Comparison of ENCODE assay signal across 8 cellular contexts in the genomic region with DNA sequence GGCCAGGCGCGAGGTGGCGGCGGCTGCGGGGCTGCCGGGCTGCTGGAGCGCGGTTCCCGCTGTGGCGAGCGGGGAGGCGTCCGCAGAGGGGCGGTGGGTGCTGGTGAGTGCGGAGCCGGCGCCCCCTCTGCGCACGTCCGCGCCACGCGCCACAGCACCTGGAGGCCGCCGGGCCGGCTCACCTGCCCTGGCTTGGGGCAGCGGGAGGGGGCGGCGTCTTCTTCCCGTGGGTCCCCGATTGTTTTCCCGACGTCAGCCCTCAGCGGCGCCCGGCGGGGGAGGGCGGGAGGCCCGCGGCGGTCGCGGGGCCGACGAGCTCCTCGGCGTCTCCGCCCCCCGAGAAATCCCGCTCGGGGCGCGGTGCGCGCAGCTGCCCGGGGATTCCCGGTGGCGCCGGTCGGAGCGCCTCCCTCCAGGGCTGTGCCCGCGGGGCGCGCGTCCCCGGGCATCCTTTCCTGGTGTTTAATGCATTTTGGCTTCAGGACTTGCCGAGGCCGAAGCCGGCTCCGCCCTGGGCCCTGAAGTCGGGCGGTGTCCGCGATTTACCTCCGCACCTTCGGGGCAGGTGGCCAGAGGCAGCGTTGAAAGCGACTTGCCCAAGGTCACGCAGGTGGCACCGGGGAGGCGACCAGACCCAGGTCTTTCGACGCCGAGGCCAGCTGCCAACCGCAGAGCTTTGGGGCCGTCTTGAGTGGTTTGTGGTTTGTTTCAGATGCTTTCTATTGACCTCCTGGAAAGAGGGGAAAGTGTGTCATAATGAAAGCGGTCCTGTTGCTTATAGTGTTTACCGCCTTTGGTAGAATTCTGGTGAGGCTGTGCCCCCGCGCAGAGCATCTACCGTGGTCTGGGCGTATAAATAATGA. TPM values are rescaled to one million over a fixed set of nuclear protein-coding genes. Genes with fewer than 3 reads are reported as not detected.
A peak's percentile ranks its signal among the peaks of the same experiment; 100 is the strongest.
DNase-seq lines count a peak whose midpoint lies in the region; ATAC-seq and TF ChIP-seq lines count a peak whose summit lies in the region.

No MANE protein-coding gene starts in this region.

- no peaks in the 10 kb centered on the region for H3K27me3 ChIP-seq in DND-41 (ENCODE audit: insufficient read depth, low read length, poor library complexity)
- H3K27me3 ChIP-seq in HUES64 (ENCODE audit: insufficient read depth, low read length), result peaks cover 15% of the 10 kb centered on the region
- H3K27me3 ChIP-seq in iPS DF 6.9 (ENCODE audit: control insufficient read depth, insufficient read depth, low read length), result peaks cover 2% of the 10 kb centered on the region; the same call in 1 of the 2 replicates
- no peaks in the 10 kb centered on the region for H3K27me3 ChIP-seq in sigmoid colon

- TF ChIP-seq EP300 in sigmoid colon (IDR thresholded peaks at IDR 0.05), result no peak

- intact Hi-C loops in sigmoid colon (cut with DNase I), result loop anchor here (2.0 to 5.0 kb wide), 4 partner anchors 42 to 233 kb away; no protein-coding TSS in a partner anchor

- peak in 1 of 2 donors; percentile 18 for TF ChIP-seq POLR2A in sigmoid colon (IDR thresholded peaks at IDR 0.05)

- ATAC-seq in DND-41 (ENCODE audit: insufficient read depth, low read depth) (peak; percentile 34), GM21526 (IDR thresholded peaks at IDR 0.05; ENCODE audit: low FRiP score, unreplicated experiment) (peak; percentile 58)

- WGBS in HUES64, result under 1% methylated on average over 93 of the region's 93 CpGs
- WGBS in iPS DF 6.9 (ENCODE audit: insufficient coverage, insufficient read length), result no CpG with 5 or more reads among the region's 93 CpGs
- 0% methylated on average over 93 of the region's 93 CpGs for WGBS in sigmoid colon, 2 donors

- H3K36me3 ChIP-seq in DND-41 (ENCODE audit: insufficient read depth, low read length) (no peaks in the 10 kb centered on the region), HUES64 (ENCODE audit: insufficient read depth, low read length) (no peaks in the 10 kb centered on the region), iPS DF 6.9 (ENCODE audit: control insufficient read depth, insufficient read depth, low read length) (no peaks in the 10 kb centered on the region), sigmoid colon (no peaks in the 10 kb centered on the region)

- H3K4me3 ChIP-seq in DND-41 (ENCODE audit: low read depth in 1 of 2, low read length in 2 of 2), result peak overlapping the region; percentile 47 to 77; a peak in 3 of 4 replicates
- H3K4me3 ChIP-seq in HUES64 (ENCODE audit: low read length), result peak overlapping the region; percentile 61
- H3K4me3 ChIP-seq in astrocyte of the spinal cord (ENCODE audit: low read depth, low read length), result peak overlapping the region; percentile 82
- peak overlapping the region; percentile 77 for H3K4me3 ChIP-seq in iPS DF 6.9 (ENCODE audit: low read length)
- H3K4me3 ChIP-seq in sigmoid colon, result peak overlapping the region; percentile 69 to 97 (median 94)

- H3K79me2 ChIP-seq in DND-41 (ENCODE audit: insufficient read depth, low read length), result peaks cover 42% of the 10 kb centered on the region

- H3K4me2 ChIP-seq in DND-41 (ENCODE audit: insufficient read depth, low read length), result peak overlapping the region; percentile 74

- H4K20me1 ChIP-seq in DND-41 (ENCODE audit: insufficient read depth, low read length), result no peaks in the 10 kb centered on the region

- in situ Hi-C loops in astrocyte of the spinal cord (cut with HindIII; ENCODE audit: low sequenced_read_pairs), result no loop called here

- TF ChIP-seq CTCF in DND-41 (IDR thresholded peaks at IDR 0.05; ENCODE audit: borderline replicate concordance, extremely low read depth, low read length, poor library complexity, severe bottlenecking) (no peak), astrocyte of the spinal cord (IDR thresholded peaks at IDR 0.05; ENCODE audit: low read depth, low read length) (no peak), sigmoid colon (IDR thresholded peaks at IDR 0.05) (no peak)

- H3K4me1 ChIP-seq in DND-41 (ENCODE audit: insufficient read depth, low read length) (peaks cover 44% of the 10 kb centered on the region), HUES64 (ENCODE audit: insufficient read depth, low read length) (peaks cover 9% of the 10 kb centered on the region), iPS DF 6.9 (ENCODE audit: control insufficient read depth, insufficient read depth, low read length) (no peaks in the 10 kb centered on the region), sigmoid colon (peaks cover 0 to 61% (median 47%) of the 10 kb centered on the region in 4 donors)

- H3K9me3 ChIP-seq in DND-41 (ENCODE audit: insufficient read depth, low read length, severe bottlenecking) (no peaks in the 10 kb centered on the region), HUES64 (ENCODE audit: insufficient read depth, low read depth, low read length) (no peaks in the 10 kb centered on the region), iPS DF 6.9 (ENCODE audit: control insufficient read depth, insufficient read depth, low read length) (no peaks in the 10 kb centered on the region), sigmoid colon (no peaks in the 10 kb centered on the region)

- peak overlapping the region; percentile 69 for H3K9ac ChIP-seq in DND-41 (ENCODE audit: low read depth, low read length)
- H3K9ac ChIP-seq in HUES64 (ENCODE audit: low read depth, low read length), result peak overlapping the region; percentile 79

- H3K27ac ChIP-seq in DND-41 (ENCODE audit: low read length) (peak overlapping the region; percentile 81), HUES64 (ENCODE audit: low read depth, low read length) (peak overlapping the region; percentile 51; the same call in 1 of the 2 replicates), iPS DF 6.9 (ENCODE audit: low read length) (no peak overlapping the region), sigmoid colon (peak overlapping the region; percentile 98 to 100 (median 98))

- DNase-seq in DND-41, result peak; percentile 58
- DNase-seq in T1000 (lab: John Stamatoyannopoulos, UW), result peak; percentile 48
- peak; percentile 66 for DNase-seq in astrocyte of the spinal cord (ENCODE audit: low read depth, low spot score)
- no peak for DNase-seq in iPS DF 6.9 (ENCODE audit: low read depth, low spot score)
- DNase-seq in sigmoid colon, result peak; percentile 75
- no peak for DNase-seq in DMS114 treated with DMSO at 0.1 percent for 48 hours (lab: John Stamatoyannopoulos, UW; ENCODE audit: unreplicated experiment)

- peak overlapping the region; percentile 65 for H2AFZ ChIP-seq in DND-41 (ENCODE audit: low read depth, low read length)

RNA-seq across cellular contexts. Expression of gene PLEKHA1, which starts 0.6 kb away (rescaled TPM):
- 18.5 TPM for polyA plus RNA-seq in HUES64 (2013, experiment 1 of 2)
- polyA plus RNA-seq in HUES64 (2013, experiment 2 of 2), result 19.3 TPM
- 10 to 100 TPM; 34.1 to 53.2 (median 50.4) TPM for total RNA-seq in sigmoid colon
- 10 to 100 TPM; 20.9 to 38.4 (median 22.8) TPM for polyA plus RNA-seq in sigmoid colon

Comparison
In these comparisons a context has a peak if more than half of its experiments do, and no peak if none do; other contexts are left out.
1. DNase-seq: peak in DND-41 (single experiment), T1000 (single experiment), astrocyte of the spinal cord (single experiment) and sigmoid colon (single experiment); none in iPS DF 6.9 (single experiment) and DMS114 treated with DMSO at 0.1 percent for 48 hours (single experiment).
2. Peak in every context shown above with its lines, with median percentiles within 50 percentile points of each other: H3K4me3 ChIP-seq.